In genomic region chr17:81132197-81132540, GRCh38 we compare ENCODE assay signal across 19 cellular contexts. TPM values are rescaled to one million over a fixed set of nuclear protein-coding genes. Genes with fewer than 3 reads are reported as not detected.
DNase-seq lines count a peak whose midpoint lies in the region; ATAC-seq and TF ChIP-seq lines count a peak whose summit lies in the region.
"Had no signal": no experiment of that assay in that cellular context is flagged by ENCODE, and none has a peak within 500 bp of the region (broad histone marks: within the 10 kb centered on the region; RNA-seq: fewer than 3 reads in every experiment).

No MANE protein-coding gene starts in this region.

- H3K27ac ChIP-seq in angular gyrus (ENCODE audit: low read depth, low read length) (peak overlapping the region; percentile 100), left lung (peak overlapping the region; percentile 59 to 65), substantia nigra (ENCODE audit: low read depth, low read length, poor library complexity, severe bottlenecking) (peak overlapping the region; percentile 100), colonic mucosa (no peak overlapping the region)

- H3K36me3 ChIP-seq in left lung (peaks cover 0 to 9% of the 10 kb centered on the region in 2 donors), colonic mucosa (no peaks in the 10 kb centered on the region)
- H3K36me3 ChIP-seq: BE2C had no signal

- no peaks in the 10 kb centered on the region for H3K4me1 Mint-ChIP-seq in activated CD8-positive, alpha-beta T cell treated with anti-CD3 and anti-CD28 coated beads for 36 hours (ENCODE audit: low read depth)
- H3K4me1 Mint-ChIP-seq: CD4-positive, alpha-beta memory T cell had no signal

- H3K4me3 Mint-ChIP-seq in activated CD8-positive, alpha-beta T cell treated with anti-CD3 and anti-CD28 coated beads for 36 hours = no peak overlapping the region
- H3K4me3 Mint-ChIP-seq: CD4-positive, alpha-beta memory T cell had no signal

- POLR2A ChIA-PET in activated CD8-positive, alpha-beta T cell treated with anti-CD3 and anti-CD28 coated beads for 36 hours (lab: Charles Lee) = no interaction called here

- ATAC-seq in left lung (peak; percentile 35), left cardiac atrium (no peak)
- ATAC-seq in activated CD8-positive, alpha-beta T cell treated with anti-CD3 and anti-CD28 coated beads for 36 hours = no peak
- ATAC-seq: PC-3 had no signal

- no peaks in the 10 kb centered on the region for H3K4me1 ChIP-seq in left lung
- H3K4me1 ChIP-seq in colonic mucosa = no peaks in the 10 kb centered on the region
- H3K4me1 ChIP-seq: BE2C had no signal

- no peak overlapping the region for H3K27ac Mint-ChIP-seq in activated CD8-positive, alpha-beta T cell treated with anti-CD3 and anti-CD28 coated beads for 36 hours
- H3K27ac Mint-ChIP-seq: CD4-positive, alpha-beta memory T cell had no signal

- no peaks in the 10 kb centered on the region for H3K27me3 Mint-ChIP-seq in activated CD8-positive, alpha-beta T cell treated with anti-CD3 and anti-CD28 coated beads for 36 hours
- H3K27me3 Mint-ChIP-seq: CD4-positive, alpha-beta memory T cell had no signal

- TF ChIP-seq RAD21 in Ishikawa (IDR thresholded peaks at IDR 0.05; ENCODE audit: low read depth) = no peak

- CTCF ChIA-PET in activated CD8-positive, alpha-beta T cell treated with anti-CD3 and anti-CD28 coated beads for 36 hours (lab: Charles Lee) = no interaction called here

- no peak for TF ChIP-seq CTCF in left lung (IDR thresholded peaks at IDR 0.05)
- no peak for TF ChIP-seq CTCF in activated CD8-positive, alpha-beta T cell treated with anti-CD3 and anti-CD28 coated beads for 36 hours (IDR thresholded peaks at IDR 0.05)
- TF ChIP-seq CTCF in colonic mucosa (IDR thresholded peaks at IDR 0.05) = no peak

- no peak for TF ChIP-seq EP300 in Ishikawa (IDR thresholded peaks at IDR 0.05; ENCODE audit: borderline replicate concordance)

- H3K27me3 ChIP-seq in left lung (no peaks in the 10 kb centered on the region), colonic mucosa (no peaks in the 10 kb centered on the region)
- H3K27me3 ChIP-seq: BE2C had no signal

- no peaks in the 10 kb centered on the region for H3K9me3 ChIP-seq in left lung
- no peaks in the 10 kb centered on the region for H3K9me3 ChIP-seq in colonic mucosa
- H3K9me3 ChIP-seq: BE2C, SK-N-SH had no signal

- H3K9me3 Mint-ChIP-seq in activated CD8-positive, alpha-beta T cell treated with anti-CD3 and anti-CD28 coated beads for 36 hours = no peaks in the 10 kb centered on the region
- H3K9me3 Mint-ChIP-seq: CD4-positive, alpha-beta memory T cell had no signal

- H3K4me3 ChIP-seq in left lung = peak overlapping the region in 1 of 2 donors; percentile 44
- no peak overlapping the region for H3K4me3 ChIP-seq in colonic mucosa

- DNase-seq in left lung (no peak), substantia nigra (lab: John Stamatoyannopoulos, UW) (peak in 1 of 49 donors; percentile 77), hypothalamus (lab: John Stamatoyannopoulos, UW) (no peak), left cardiac atrium (no peak), colonic mucosa (no peak)
- no peak for DNase-seq in activated CD8-positive, alpha-beta T cell treated with anti-CD3 and anti-CD28 coated beads for 36 hours
- DNase-seq: BE2C; CD4-positive, alpha-beta memory T cell; EL; Karpas-422; MM.1S; NCI-H2029 treated with DMSO at 0.1 percent for 48 hours; NCI-H2227 treated with DMSO at 0.1 percent for 48 hours; NCI-H524 treated with DMSO at 0.1 percent for 48 hours; NK-92 treated with Interleukin-12 subunit alpha and Interleukin-12 subunit beta, amount 100 ng/mL, for 24 hours; PC-3; SK-N-SH had no signal

- H3K9ac ChIP-seq in colonic mucosa (ENCODE audit: low read depth in 2 of 2, low read length in 2 of 2) = no peak overlapping the region
- H3K9ac ChIP-seq: SK-N-SH had no signal

- intact Hi-C loops in left lung (cut with DNase I) = no loop called here
- intact Hi-C loops in activated CD8-positive, alpha-beta T cell treated with anti-CD3 and anti-CD28 coated beads for 36 hours (cut with micrococcal nuclease) = no loop called here
- intact Hi-C loops in left cardiac atrium (cut with DNase I) = no loop called here
- intact Hi-C loops in colonic mucosa (cut with DNase I) = no loop called here

- no peaks in the 10 kb centered on the region for H3K36me3 Mint-ChIP-seq in activated CD8-positive, alpha-beta T cell treated with anti-CD3 and anti-CD28 coated beads for 36 hours (ENCODE audit: low read depth)
- H3K36me3 Mint-ChIP-seq: CD4-positive, alpha-beta memory T cell had no signal

TF ChIP-seq in Ishikawa, 13 proteins besides CTCF, POLR2A, EP300 and RAD21:
- TF ChIP-seq NFIC (IDR thresholded peaks at IDR 0.05) (peak; percentile 7; the same call in 1 of the 2 replicates), CREB1 (IDR thresholded peaks at IDR 0.05; ENCODE audit: low read depth) (no peak)

RNA-seq across cellular contexts. Expression of gene PVALEF, which starts 33.1 kb away (rescaled TPM):
- total RNA-seq in left lung (not detected), left cardiac atrium (not detected), colonic mucosa (not detected)
- not detected for total RNA-seq in activated CD8-positive, alpha-beta T cell treated with anti-CD3 and anti-CD28 coated beads for 36 hours
- total RNA-seq: CD4-positive, alpha-beta memory T cell; PC-3 had no signal

RNA-seq across cellular contexts. Expression of gene AATK, which starts 33.9 kb away (rescaled TPM):
- 10 to 100 TPM; 26.7 to 48.5 TPM for total RNA-seq in left lung
- total RNA-seq in activated CD8-positive, alpha-beta T cell treated with anti-CD3 and anti-CD28 coated beads for 36 hours = under 1 TPM; 0.63 to 0.98 TPM
- 10 to 100 TPM in 1 of 2 donors, 1 to 10 TPM in 1; 8.3 to 12.7 TPM for total RNA-seq in left cardiac atrium
- total RNA-seq in colonic mucosa = 10 to 100 TPM in 1 of 2 donors, 1 to 10 TPM in 1; 9.1 to 13.3 TPM

Comparison
In these comparisons a context has a peak if more than half of its experiments do, and no peak if none do; other contexts are left out.
1. RNA of gene AATK, which starts 33.9 kb away (total RNA-seq): 26.7 to 48.5 TPM in left lung, 9.1 to 13.3 TPM in colonic mucosa and 8.3 to 12.7 TPM in left cardiac atrium; 0.63 to 0.98 TPM in activated CD8-positive, alpha-beta T cell treated with anti-CD3 and anti-CD28 coated beads for 36 hours; every median in the first group is over 4 times any median in the second.